1 cellular context compared by ENCODE assay signal in genomic region chr22:29267858-29268510, GRCh38.
TF ChIP-seq lines count a peak whose summit lies in the region.

EWSR1 (plus strand) TSS chr22:29268268; CDS start chr22:29268337, 69 bp downstream.
RHBDD3 (minus strand) TSS chr22:29267981; CDS start chr22:29265626, 2,355 bp downstream.

TF ChIP-seq in K562, 482 proteins besides CTCF, POLR2A, EP300 and RAD21 (continued from another document and continues in another):
- TF ChIP-seq DEAF1 (CRISPR knock-in tag; IDR thresholded peaks at IDR 0.05) (no peak), ZNF165 (CRISPR knock-in tag; IDR thresholded peaks at IDR 0.05; ENCODE audit: borderline replicate concordance) (no peak), ATF1 (CRISPR knock-in tag; IDR thresholded peaks at IDR 0.05) (no peak), ATF1 (tag; IDR thresholded peaks at IDR 0.05) (0 out of 2 replicates have a peak, but pooled peaks have one; percentile 38), CBFA2T2 (conservative IDR thresholded peaks at IDR 0.05) (no peak), KLF1 (tag; IDR thresholded peaks at IDR 0.05) (no peak), MCM7 (IDR thresholded peaks at IDR 0.05) (no peak), ZC3H8 (IDR thresholded peaks at IDR 0.05) (no peak), ARID2 (IDR thresholded peaks at IDR 0.05) (no peak), ZNF518B (CRISPR knock-in tag; IDR thresholded peaks at IDR 0.05) (no peak), SREBF2 (CRISPR knock-in tag; IDR thresholded peaks at IDR 0.05) (no peak), SRSF9 (IDR thresholded peaks at IDR 0.05; ENCODE audit: borderline replicate concordance, low read depth, low read length) (no peak), CEBPG (CRISPR knock-in tag; IDR thresholded peaks at IDR 0.05) (peak; percentile 49; the same call in 1 of the 2 replicates), CEBPG (tag; conservative IDR thresholded peaks at IDR 0.05 in 1 of 2, IDR thresholded peaks at IDR 0.05 in 1 of 2) (no peak; a peak in 1 of 4 replicates), SIX5 (IDR thresholded peaks at IDR 0.05; ENCODE audit: borderline replicate concordance in 1 of 2, insufficient read depth in 1 of 2, low read depth in 1 of 2, low read length in 2 of 2) (peak in 1 of 2 experiments; percentile 44; a peak in 2 of 4 replicates), ZNF316 (IDR thresholded peaks at IDR 0.05) (peak; percentile 74), CXXC5 (CRISPR knock-in tag; IDR thresholded peaks at IDR 0.05) (peak; percentile 56), NCOA1 (IDR thresholded peaks at IDR 0.05; ENCODE audit: low read depth) (peak; percentile 54; the same call in 1 of the 2 replicates), SUPT5H (IDR thresholded peaks at IDR 0.05) (peak; percentile 88), ZNF384 (IDR thresholded peaks at IDR 0.05; ENCODE audit: low read depth, low read length) (no peak), BRF1 (IDR thresholded peaks at IDR 0.05; ENCODE audit: borderline replicate concordance, extremely low read depth, insufficient read length) (no peak), HMBOX1 (IDR thresholded peaks at IDR 0.05) (peak; percentile 35; the same call in 1 of the 2 replicates), ZNF592 (IDR thresholded peaks at IDR 0.05) (no peak), SIN3A (IDR thresholded peaks at IDR 0.05; ENCODE audit: borderline replicate concordance in 2 of 2, control insufficient read depth in 1 of 2, low read depth in 2 of 2, low read length in 2 of 2) (peak in 1 of 2 experiments; percentile 90; a peak in 1 of 4 replicates), RAD51 (IDR thresholded peaks at IDR 0.05; ENCODE audit: borderline replicate concordance, low read depth) (peak; percentile 36; the same call in 1 of the 2 replicates), ARNT (IDR thresholded peaks at IDR 0.05) (peak in 1 of 2 experiments; percentile 61; a peak in 1 of 4 replicates), MTA1 (IDR thresholded peaks at IDR 0.05; ENCODE audit: borderline replicate concordance) (no peak), POLR2G (IDR thresholded peaks at IDR 0.05; ENCODE audit: low read depth, low read length) (peak; percentile 90), PRDM10 (IDR thresholded peaks at IDR 0.05; ENCODE audit: partially characterized antibody) (peak; percentile 100), HDGF (IDR thresholded peaks at IDR 0.05) (no peak), NRF1 (conservative IDR thresholded peaks at IDR 0.05 in 1 of 2, IDR thresholded peaks at IDR 0.05 in 1 of 2) (peak; percentile 94 to 96), ETS1 (conservative IDR thresholded peaks at IDR 0.05; ENCODE audit: control insufficient read depth, low read depth, low read length) (peak; percentile 85), HNRNPH1 (optimal IDR thresholded peaks at IDR 0.05; ENCODE audit: low read depth, low read length) (no peak), GATAD2B (IDR thresholded peaks at IDR 0.05; ENCODE audit: borderline replicate concordance) (peak; percentile 66), RNF2 (IDR thresholded peaks at IDR 0.05) (peak; percentile 52; the same call in 1 of the 2 replicates), KAT8 (IDR thresholded peaks at IDR 0.05; ENCODE audit: low read depth) (no peak), ADNP (tag; IDR thresholded peaks at IDR 0.05) (no peak), LEF1 (IDR thresholded peaks at IDR 0.05) (no peak), HNRNPLL (IDR thresholded peaks at IDR 0.05; ENCODE audit: low read depth, low read length, poor library complexity, severe bottlenecking) (peak; percentile 40), GTF2E2 (tag; IDR thresholded peaks at IDR 0.05) (0 out of 2 replicates have a peak, but pooled peaks have one; percentile 13), ELK3 (CRISPR knock-in tag; IDR thresholded peaks at IDR 0.05) (no peak), LCOR (CRISPR knock-in tag; IDR thresholded peaks at IDR 0.05) (peak; percentile 31; the same call in 1 of the 2 replicates), ZSCAN32 (CRISPR knock-in tag; IDR thresholded peaks at IDR 0.05) (no peak), SP1 (CRISPR knock-in tag; IDR thresholded peaks at IDR 0.05) (peak; percentile 85; the same call in 1 of the 2 replicates), ZNF408 (CRISPR knock-in tag; IDR thresholded peaks at IDR 0.05; ENCODE audit: low read depth) (no peak), USF1 (CRISPR knock-in tag; IDR thresholded peaks at IDR 0.05) (peak; percentile 59), PYGO2 (tag; IDR thresholded peaks at IDR 0.05) (no peak), SMAD3 (CRISPR knock-in tag; conservative IDR thresholded peaks at IDR 0.05) (0 out of 2 replicates have a peak, but pooled peaks have one; percentile 33), ZNF347 (CRISPR knock-in tag; IDR thresholded peaks at IDR 0.05; ENCODE audit: low read depth) (no peak), TEAD1 (CRISPR knock-in tag; IDR thresholded peaks at IDR 0.05) (peak; percentile 44 to 55; a peak in 2 of 4 replicates), ZEB2 (IDR thresholded peaks at IDR 0.05) (no peak), FOXJ2 (tag; IDR thresholded peaks at IDR 0.05) (no peak), ZNF121 (CRISPR knock-in tag; conservative IDR thresholded peaks at IDR 0.05) (no peak), BACH1 (tag; IDR thresholded peaks at IDR 0.05) (peak; percentile 84), NCOA2 (IDR thresholded peaks at IDR 0.05; ENCODE audit: partially characterized antibody in 2 of 2) (peak in 1 of 2 experiments; percentile 98), TAF7 (tag; IDR thresholded peaks at IDR 0.05) (peak; percentile 90), NR3C1 (CRISPR knock-in tag; IDR thresholded peaks at IDR 0.05) (no peak), ZNF830 (CRISPR knock-in tag; IDR thresholded peaks at IDR 0.05) (no peak)
